In genomic region chr14:50320279-50320678, GRCh38 we compare ENCODE assay signal across 8 cellular contexts. TPM values are rescaled to one million over a fixed set of nuclear protein-coding genes. Genes with fewer than 3 reads are reported as not detected.
DNase-seq lines count a peak whose midpoint lies in the region; ATAC-seq, FAIRE-seq and TF ChIP-seq lines count a peak whose summit lies in the region.

No MANE protein-coding gene starts in this region.

- no TSS peak for BruUV-seq in PC-9 (replicated peaks; lab: Mats Ljungman, UMichigan)

- peaks cover 7% of the 10 kb centered on the region; the same call in 1 of the 2 replicates for H4K20me1 ChIP-seq in PC-9 (ENCODE audit: insufficient read depth)

- TF ChIP-seq CTCF in psoas muscle (IDR thresholded peaks at IDR 0.05): no peak
- no peak for TF ChIP-seq CTCF in PC-9 (conservative IDR thresholded peaks at IDR 0.05)

- H3K36me3 ChIP-seq in psoas muscle (ENCODE audit: insufficient read depth in 1 of 2, low read depth in 1 of 2): peaks cover 2 to 25% of the 10 kb centered on the region in 2 donors
- peaks cover 18% of the 10 kb centered on the region for H3K36me3 ChIP-seq in PC-9 (ENCODE audit: low read depth)

- ATAC-seq in GM18867 (IDR thresholded peaks at IDR 0.05; ENCODE audit: unreplicated experiment) (peak; percentile 53), HG03095 (IDR thresholded peaks at IDR 0.05; ENCODE audit: unreplicated experiment) (peak; percentile 58), psoas muscle (peak; percentile 41 to 80 (median 57))

- no peaks in the 10 kb centered on the region for H3K9me2 ChIP-seq in PC-9 (ENCODE audit: insufficient read depth)

- peak; percentile 38 to 41 for DNase-seq in dermis microvascular lymphatic vessel endothelial cell (ENCODE audit: low read depth in 2 of 2)
- DNase-seq in psoas muscle: no peak
- DNase-seq in effector CD8-positive, alpha-beta T cell (lab: John Stamatoyannopoulos, UW): no peak
- DNase-seq in PC-9: no peak
- DNase-seq in HUDEP-2 (lab: John Stamatoyannopoulos, UW; ENCODE audit: unreplicated experiment in 76 of 76): no peak
- no peak for DNase-seq in frontal cortex (ENCODE audit: low spot score in 2 of 2)

- H3K4me3 ChIP-seq in psoas muscle (no peak overlapping the region), PC-9 (no peak overlapping the region)

- no peaks in the 10 kb centered on the region for H3K27me3 ChIP-seq in psoas muscle (ENCODE audit: insufficient read depth in 3 of 3, low read length in 2 of 3)
- H3K27me3 ChIP-seq in PC-9 (ENCODE audit: insufficient read depth, low read depth): no peaks in the 10 kb centered on the region

- H3K27ac ChIP-seq in psoas muscle: peak overlapping the region; percentile 57
- no peak overlapping the region for H3K27ac ChIP-seq in PC-9

- H3K9me3 ChIP-seq in psoas muscle (no peaks in the 10 kb centered on the region), PC-9 (ENCODE audit: insufficient read depth, low read depth) (no peaks in the 10 kb centered on the region)

- FAIRE-seq in frontal cortex (lab: Jason Lieb, UNC): no peak

- intact Hi-C loops in psoas muscle (cut with DNase I): no loop called here
- intact Hi-C loops in PC-9 (cut with micrococcal nuclease; ENCODE audit: unreplicated experiment): loop anchor here (2.0 to 10.0 kb wide), 3 partner anchors 105 to 459 kb away; no protein-coding TSS in a partner anchor

- 44 to 69% (median 48%) methylated on average over 8 of the region's 8 CpGs for WGBS in psoas muscle, 3 donors

- POLR2A ChIA-PET in PC-9 (lab: Charles Lee; ENCODE audit: unreplicated experiment): no interaction called here

- H3K4me1 ChIP-seq in psoas muscle (peaks cover 39% of the 10 kb centered on the region), PC-9 (replicated peaks; ENCODE audit: insufficient read depth) (peaks cover 31% of the 10 kb centered on the region)

- no peak overlapping the region for H3K4me2 ChIP-seq in PC-9

- H3F3A ChIP-seq in PC-9 (ENCODE audit: insufficient read depth, low read depth): peaks cover 18% of the 10 kb centered on the region; the same call in 1 of the 2 replicates

- no peak overlapping the region for H2AFZ ChIP-seq in PC-9

- CTCF ChIA-PET in PC-9 (lab: Charles Lee): interaction anchor here (1.0 to 1.2 kb wide), 2 partner anchors 9 to 453 kb away, joined by 5 to 6 read pairs; no protein-coding TSS in a partner anchor

- H3K79me2 ChIP-seq in PC-9 (ENCODE audit: low read depth): peaks cover 12% of the 10 kb centered on the region

RNA-seq across cellular contexts. Expression of gene DMAC2L, which starts 8.2 kb away (rescaled TPM):
- total RNA-seq in dermis microvascular lymphatic vessel endothelial cell (5.4 and 6.0 TPM in 2 replicates), psoas muscle (10 to 100 TPM; 26.7 to 43.5 (median 35.1) TPM), PC-9 (2021) (15.4 and 18.5 TPM in 2 replicates), frontal cortex (7.7 TPM)
- 10 to 100 TPM; 21.7 to 36.6 (median 26.6) TPM for polyA plus RNA-seq in psoas muscle

RNA-seq across cellular contexts. Expression of gene L2HGDH, which starts 8.2 kb away (rescaled TPM):
- total RNA-seq in dermis microvascular lymphatic vessel endothelial cell (3.8 and 5.0 TPM in 2 replicates), psoas muscle (10 to 100 TPM in 3 of 4 donors, 1 to 10 TPM in 1; 9.3 to 10.9 (median 10.2) TPM), PC-9 (2021) (15.5 and 18.6 TPM in 2 replicates), frontal cortex (18.3 TPM)
- 10 to 100 TPM in 1 of 3 donors, 1 to 10 TPM in 2; 3.5 to 10.4 (median 4.9) TPM for polyA plus RNA-seq in psoas muscle

Comparison
In these comparisons a context has a peak if more than half of its experiments do, and no peak if none do; other contexts are left out.
1. DNase-seq: peak in dermis microvascular lymphatic vessel endothelial cell (2 of 2); none in psoas muscle (0 of 2), effector CD8-positive, alpha-beta T cell (single experiment), PC-9 (0 of 2), HUDEP-2 (0 of 76) and frontal cortex (0 of 2).
2. Peak in every context shown above with its lines, with median percentiles within 50 percentile points of each other: ATAC-seq.